In genomic region chr16:46884513-46885293, GRCh38 we compare ENCODE assay signal across 7 cellular contexts. TPM values are rescaled to one million over a fixed set of nuclear protein-coding genes. Genes with fewer than 3 reads are reported as not detected.
DNase-seq lines count a peak whose midpoint lies in the region; ATAC-seq and TF ChIP-seq lines count a peak whose summit lies in the region.

No MANE protein-coding gene starts in this region.

- DNase-seq in dermis blood vessel endothelial cell (peak; percentile 37), mesenchymal stem cell (peak; percentile 33), testis (no peak), DMS114 treated with DMSO at 0.1 percent for 48 hours (lab: John Stamatoyannopoulos, UW; ENCODE audit: unreplicated experiment) (no peak)

- H3K18ac ChIP-seq in mesenchymal stem cell (ENCODE audit: low read depth in 1 of 2, low read length in 2 of 2) = peak overlapping the region in 1 of 2 experiments; percentile 86

- H3K27ac ChIP-seq in SU-DHL-6 (ENCODE audit: low read depth, low read length) (no peak overlapping the region), mesenchymal stem cell (ENCODE audit: low read length, poor library complexity, severe bottlenecking) (no peak overlapping the region), testis (peak overlapping the region; percentile 65 to 68)

- no peak overlapping the region for H2BK5ac ChIP-seq in mesenchymal stem cell (ENCODE audit: low read depth, low read length, poor library complexity, severe bottlenecking)

- H3K4me1 ChIP-seq in mesenchymal stem cell (ENCODE audit: control insufficient read depth, insufficient read depth, low read depth, low read length) (peaks cover 22% of the 10 kb centered on the region), testis (peaks cover 18% of the 10 kb centered on the region)

- WGBS in mesenchymal stem cell = 3% methylated on average over 68 of the region's 72 CpGs
- WGBS in testis, 2 donors = 3 to 6% methylated on average over 16 to 55 of the region's 72 CpGs

- no peak overlapping the region for H2BK15ac ChIP-seq in mesenchymal stem cell (ENCODE audit: low read depth, poor library complexity, severe bottlenecking)

- H3K14ac ChIP-seq in mesenchymal stem cell (ENCODE audit: low read length in 2 of 2) = peak overlapping the region in 1 of 2 experiments; percentile 89

- H3K79me2 ChIP-seq in SU-DHL-6 (ENCODE audit: insufficient read depth, low read length) = peaks cover 18% of the 10 kb centered on the region; the same call in 1 of the 2 replicates

- TF ChIP-seq CTCF in SU-DHL-6 (IDR thresholded peaks at IDR 0.05; ENCODE audit: insufficient read depth, low read length, poor library complexity, severe bottlenecking) (no peak), testis (IDR thresholded peaks at IDR 0.05) (no peak)

- H3K79me1 ChIP-seq in mesenchymal stem cell (replicated peaks; ENCODE audit: low read length, poor library complexity, severe bottlenecking) = peaks cover 19% of the 10 kb centered on the region

- H3K9me3 ChIP-seq in SU-DHL-6 (ENCODE audit: insufficient read depth, low read length) (no peaks in the 10 kb centered on the region), mesenchymal stem cell (ENCODE audit: control insufficient read depth, low read length) (no peaks in the 10 kb centered on the region), testis (no peaks in the 10 kb centered on the region)

- peak overlapping the region; percentile 76 for H3K4me2 ChIP-seq in SU-DHL-6 (ENCODE audit: low read depth, low read length, poor library complexity, severe bottlenecking)
- H3K4me2 ChIP-seq in mesenchymal stem cell (ENCODE audit: low read length, poor library complexity, severe bottlenecking) = peak overlapping the region; percentile 87

- H2AFZ ChIP-seq in SU-DHL-6 (ENCODE audit: low read depth, low read length, severe bottlenecking) = peak overlapping the region; percentile 86
- peak overlapping the region; percentile 94 for H2AFZ ChIP-seq in mesenchymal stem cell (ENCODE audit: low read depth, low read length)

- H4K91ac ChIP-seq in mesenchymal stem cell (ENCODE audit: low read length) = no peak overlapping the region

- H3K23ac ChIP-seq in mesenchymal stem cell (ENCODE audit: low read length in 2 of 2) = peak overlapping the region in 1 of 2 experiments; percentile 76

- H3K27me3 ChIP-seq in SU-DHL-6 (ENCODE audit: low read length) = no peaks in the 10 kb centered on the region
- H3K27me3 ChIP-seq in mesenchymal stem cell (ENCODE audit: control insufficient read depth in 1 of 2, insufficient read depth in 1 of 2, low read length in 2 of 2) = peaks cover 17 to 33% of the 10 kb centered on the region in 2 experiments
- H3K27me3 ChIP-seq in testis = no peaks in the 10 kb centered on the region

- intact Hi-C loops in testis (cut with DNase I; ENCODE audit: low total_unique reads) = no loop called here

- no peaks in the 10 kb centered on the region for H3K9me2 ChIP-seq in SU-DHL-6 (replicated peaks; ENCODE audit: insufficient read depth, low read length)

- TF ChIP-seq POLR2A in testis (IDR thresholded peaks at IDR 0.05) = no peak

- no peak overlapping the region for H3K4ac ChIP-seq in mesenchymal stem cell (ENCODE audit: low read depth in 1 of 2, low read length in 2 of 2)

- H4K20me1 ChIP-seq in SU-DHL-6 (ENCODE audit: low read depth, low read length) = no peaks in the 10 kb centered on the region

- H2BK12ac ChIP-seq in mesenchymal stem cell (ENCODE audit: low read length in 2 of 2) = no peak overlapping the region

- no peaks in the 10 kb centered on the region for H3F3A ChIP-seq in SU-DHL-6 (ENCODE audit: insufficient read depth)

- H3K4me3 ChIP-seq in SU-DHL-6 (ENCODE audit: insufficient read depth, low read length, poor library complexity, severe bottlenecking) (peak overlapping the region; percentile 90), mesenchymal stem cell (ENCODE audit: insufficient read depth in 1 of 2, low read depth in 1 of 2, low read length in 2 of 2) (peak overlapping the region; percentile 94), testis (peak overlapping the region; percentile 71 to 78)

- H3K36me3 ChIP-seq in SU-DHL-6 (ENCODE audit: low read length) = no peaks in the 10 kb centered on the region
- H3K36me3 ChIP-seq in mesenchymal stem cell (ENCODE audit: control insufficient read depth in 1 of 2, insufficient read depth in 2 of 2, low read depth in 1 of 2, low read length in 2 of 2) = peaks cover 4 to 6% of the 10 kb centered on the region in 2 experiments
- H3K36me3 ChIP-seq in testis (ENCODE audit: low read depth, missing control alignments) = no peaks in the 10 kb centered on the region

- H2AK5ac ChIP-seq in mesenchymal stem cell (ENCODE audit: low read length, severe bottlenecking) = no peak overlapping the region

- ATAC-seq in GM18868 (IDR thresholded peaks at IDR 0.05; ENCODE audit: unreplicated experiment) = peak; percentile 14
- peak; percentile 10 for ATAC-seq in HG02840 (IDR thresholded peaks at IDR 0.05; ENCODE audit: low FRiP score, unreplicated experiment)

- no peak overlapping the region for H2BK120ac ChIP-seq in mesenchymal stem cell (ENCODE audit: low read depth, low read length)

- H3K9ac ChIP-seq in SU-DHL-6 (ENCODE audit: low read length) = peak overlapping the region; percentile 67
- H3K9ac ChIP-seq in mesenchymal stem cell (ENCODE audit: low read length) = peak overlapping the region; percentile 77

- peak overlapping the region; percentile 73 for H4K8ac ChIP-seq in mesenchymal stem cell (ENCODE audit: low read length)

RNA-seq across cellular contexts. Expression of gene GPT2, which starts 0.5 kb away (rescaled TPM):
- total RNA-seq in dermis blood vessel endothelial cell = 8.2 and 10.4 TPM in 2 replicates
- 6.0 TPM for polyA plus RNA-seq in mesenchymal stem cell (2013, experiment 1 of 2)
- 6.8 TPM for polyA plus RNA-seq in mesenchymal stem cell (2013, experiment 2 of 2)
- total RNA-seq in testis = 10 to 100 TPM; 46.6 to 80.6 TPM
- 38.8 TPM for polyA plus RNA-seq in testis (ENCODE audit: insufficient read depth, low read depth, low replicate concordance)

RNA-seq across cellular contexts. Expression of gene C16orf87, which starts 53.7 kb away (rescaled TPM):
- total RNA-seq in dermis blood vessel endothelial cell = 10.9 and 11.2 TPM in 2 replicates
- 15.3 TPM for polyA plus RNA-seq in mesenchymal stem cell (2013, experiment 1 of 2)
- 16.3 TPM for polyA plus RNA-seq in mesenchymal stem cell (2013, experiment 2 of 2)
- total RNA-seq in testis = 10 to 100 TPM; 32.0 to 45.4 TPM
- 44.9 TPM for polyA plus RNA-seq in testis (ENCODE audit: insufficient read depth, low read depth, low replicate concordance)

Comparison
In these comparisons a context has a peak if more than half of its experiments do, and no peak if none do; other contexts are left out.
1. H3K27ac ChIP-seq: peak in testis (2 of 2); none in SU-DHL-6 (single experiment) and mesenchymal stem cell (single experiment).
2. DNase-seq: peak in dermis blood vessel endothelial cell (single experiment) and mesenchymal stem cell (single experiment); none in testis (single experiment) and DMS114 treated with DMSO at 0.1 percent for 48 hours (single experiment).
3. Peak in every context shown above with its lines, with median percentiles within 50 percentile points of each other: H3K4me3 ChIP-seq.